ENCODE assay signal across 1 cellular context in the genomic region with DNA sequence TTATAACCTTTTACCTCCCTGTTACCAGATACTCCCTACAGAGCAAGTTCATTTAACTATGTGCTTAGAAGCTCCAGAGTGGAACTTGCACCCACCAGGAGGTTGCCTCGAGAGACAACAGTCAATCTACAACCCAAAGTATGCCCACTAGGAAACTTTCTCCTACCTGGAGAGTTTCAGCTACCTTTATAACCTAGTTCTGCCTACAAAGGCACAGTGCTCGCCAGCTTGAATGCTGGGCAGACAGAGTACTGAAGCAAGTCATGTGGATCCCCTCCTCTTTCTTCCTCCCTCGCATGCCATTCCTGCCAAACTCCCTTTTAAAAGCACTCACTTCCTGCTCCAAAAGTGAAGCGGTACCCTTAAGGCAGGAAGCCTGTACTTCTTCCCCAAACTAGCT.
TF ChIP-seq lines count a peak whose summit lies in the region.

No MANE protein-coding gene starts in this region.

TF ChIP-seq in IMR-90, 13 proteins besides CTCF, POLR2A, EP300 and RAD21:
- no peak for TF ChIP-seq MXI1 (IDR thresholded peaks at IDR 0.05; ENCODE audit: borderline replicate concordance, low read depth, low read length)
- TF ChIP-seq, protein P1, sequence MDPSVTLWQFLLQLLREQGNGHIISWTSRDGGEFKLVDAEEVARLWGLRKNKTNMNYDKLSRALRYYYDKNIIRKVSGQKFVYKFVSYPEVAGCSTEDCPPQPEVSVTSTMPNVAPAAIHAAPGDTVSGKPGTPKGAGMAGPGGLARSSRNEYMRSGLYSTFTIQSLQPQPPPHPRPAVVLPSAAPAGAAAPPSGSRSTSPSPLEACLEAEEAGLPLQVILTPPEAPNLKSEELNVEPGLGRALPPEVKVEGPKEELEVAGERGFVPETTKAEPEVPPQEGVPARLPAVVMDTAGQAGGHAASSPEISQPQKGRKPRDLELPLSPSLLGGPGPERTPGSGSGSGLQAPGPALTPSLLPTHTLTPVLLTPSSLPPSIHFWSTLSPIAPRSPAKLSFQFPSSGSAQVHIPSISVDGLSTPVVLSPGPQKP (IDR thresholded peaks at IDR 0.05; ENCODE audit: borderline replicate concordance, low read depth, low read length) = no peak
- no peak for TF ChIP-seq BHLHE40 (IDR thresholded peaks at IDR 0.05; ENCODE audit: low read depth, low read length)
- TF ChIP-seq MAFK (IDR thresholded peaks at IDR 0.05; ENCODE audit: low read depth, low read length) = no peak
